ENCODE assay signal across 14 cellular contexts in genomic region chr10:69345890-69346474, GRCh38.
A peak's percentile ranks its signal among the peaks of the same experiment; 100 is the strongest.
DNase-seq lines count a peak whose midpoint lies in the region; TF ChIP-seq lines count a peak whose summit lies in the region.
"Had no signal": no experiment of that assay in that cellular context is flagged by ENCODE, and none has a peak within 500 bp of the region (broad histone marks: within the 10 kb centered on the region; RNA-seq: fewer than 3 reads in every experiment).

No MANE protein-coding gene starts in this region.

- no peaks in the 10 kb centered on the region for H3K9me3 Mint-ChIP-seq in activated T-cell treated with anti-CD3 and anti-CD28 coated beads, Interleukin-2, amount 50 U/mL, for 24 hours
- H3K9me3 Mint-ChIP-seq in activated CD4-positive, alpha-beta memory T cell treated with anti-CD3 and anti-CD28 coated beads, Interleukin-2, amount 10 ng/mL, durations not matched to agents 7 days and 5 days: no peaks in the 10 kb centered on the region

- in situ Hi-C loops in ACHN (cut with HindIII; ENCODE audit: low pct_ligation_motif_present, low pct_unique_long_range_greater_than_20kb, low sequenced_read_pairs): no loop called here

- H3K4me1 Mint-ChIP-seq in activated T-cell treated with anti-CD3 and anti-CD28 coated beads, Interleukin-2, amount 50 U/mL, for 24 hours (ENCODE audit: low read depth): peaks cover 81% of the 10 kb centered on the region
- peaks cover 79% of the 10 kb centered on the region for H3K4me1 Mint-ChIP-seq in activated CD4-positive, alpha-beta memory T cell treated with anti-CD3 and anti-CD28 coated beads, Interleukin-2, amount 10 ng/mL, durations not matched to agents 7 days and 5 days

- CTCF ChIA-PET in activated CD4-positive, alpha-beta memory T cell treated with anti-CD3 and anti-CD28 coated beads, Interleukin-2, amount 10 ng/mL, durations not matched to agents 7 days and 5 days (lab: Charles Lee): no interaction called here

- WGBS in stomach, 5 donors: 57 to 74% (median 71%) methylated on average over 8 of the region's 8 CpGs

- H3K27ac ChIP-seq in right atrium auricular region (peak overlapping the region; percentile 33 to 54), stomach (peak overlapping the region; percentile 5 to 59 (median 49))
- H3K27ac ChIP-seq: colonic mucosa, hepatocyte had no signal

- no peaks in the 10 kb centered on the region for H3K27me3 Mint-ChIP-seq in activated T-cell treated with anti-CD3 and anti-CD28 coated beads, Interleukin-2, amount 50 U/mL, for 24 hours
- no peaks in the 10 kb centered on the region for H3K27me3 Mint-ChIP-seq in activated CD4-positive, alpha-beta memory T cell treated with anti-CD3 and anti-CD28 coated beads, Interleukin-2, amount 10 ng/mL, durations not matched to agents 7 days and 5 days

- H3K27ac Mint-ChIP-seq in activated T-cell treated with anti-CD3 and anti-CD28 coated beads, Interleukin-2, amount 50 U/mL, for 24 hours: peak overlapping the region; percentile 81
- peak overlapping the region; percentile 87 for H3K27ac Mint-ChIP-seq in activated CD4-positive, alpha-beta memory T cell treated with anti-CD3 and anti-CD28 coated beads, Interleukin-2, amount 10 ng/mL, durations not matched to agents 7 days and 5 days

- TF ChIP-seq EP300 in stomach (IDR thresholded peaks at IDR 0.05): no peak

- H3K4me3 Mint-ChIP-seq in activated T-cell treated with anti-CD3 and anti-CD28 coated beads, Interleukin-2, amount 50 U/mL, for 24 hours: no peak overlapping the region
- peak overlapping the region; percentile 14 for H3K4me3 Mint-ChIP-seq in activated CD4-positive, alpha-beta memory T cell treated with anti-CD3 and anti-CD28 coated beads, Interleukin-2, amount 10 ng/mL, durations not matched to agents 7 days and 5 days

- H3K36me3 Mint-ChIP-seq in activated T-cell treated with anti-CD3 and anti-CD28 coated beads, Interleukin-2, amount 50 U/mL, for 24 hours (ENCODE audit: low read depth): peaks cover 91% of the 10 kb centered on the region
- peaks cover 75% of the 10 kb centered on the region for H3K36me3 Mint-ChIP-seq in activated CD4-positive, alpha-beta memory T cell treated with anti-CD3 and anti-CD28 coated beads, Interleukin-2, amount 10 ng/mL, durations not matched to agents 7 days and 5 days (ENCODE audit: low read depth)

- intact Hi-C loops in stomach (cut with DNase I; ENCODE audit: low total_unique reads): no loop called here

- POLR2A ChIA-PET in activated CD4-positive, alpha-beta memory T cell treated with anti-CD3 and anti-CD28 coated beads, Interleukin-2, amount 10 ng/mL, durations not matched to agents 7 days and 5 days (lab: Charles Lee): interaction anchor here (1.7 to 2.2 kb wide), 2 partner anchors 12 to 27 kb away, joined by 14 to 18 read pairs; no protein-coding TSS in a partner anchor

- H3K36me3 ChIP-seq in right atrium auricular region (peaks cover 23% of the 10 kb centered on the region), stomach (peaks cover 10 to 45% (median 37%) of the 10 kb centered on the region in 4 donors)
- H3K36me3 ChIP-seq: colonic mucosa had no signal

- TF ChIP-seq CTCF in right atrium auricular region (IDR thresholded peaks at IDR 0.05) (no peak), stomach (IDR thresholded peaks at IDR 0.05) (no peak)

- H3K27me3 ChIP-seq in right atrium auricular region (no peaks in the 10 kb centered on the region), stomach (no peaks in the 10 kb centered on the region)
- H3K27me3 ChIP-seq: colonic mucosa, hepatocyte had no signal

- H3K4me3 ChIP-seq in right atrium auricular region (no peak overlapping the region), stomach (no peak overlapping the region)
- H3K4me3 ChIP-seq: colonic mucosa, hepatocyte had no signal

- H3K4me1 ChIP-seq in right atrium auricular region: peaks cover 0 to 68% of the 10 kb centered on the region in 2 donors
- peaks cover 38 to 92% (median 63%) of the 10 kb centered on the region in 4 donors for H3K4me1 ChIP-seq in stomach

- TF ChIP-seq POLR2A in stomach (IDR thresholded peaks at IDR 0.05): no peak

- H3K9me3 ChIP-seq in right atrium auricular region (no peaks in the 10 kb centered on the region), stomach (no peaks in the 10 kb centered on the region)
- H3K9me3 ChIP-seq: colonic mucosa had no signal

- no peak for DNase-seq in activated T-cell treated with anti-CD3 and anti-CD28 coated beads, Interleukin-2, amount 50 U/mL, for 24 hours
- DNase-seq in activated T-cell treated with anti-CD3 and anti-CD28 coated beads, Interleukin-2, amount 50 U/mL, for 48 hours: no peak
- DNase-seq in activated CD4-positive, alpha-beta memory T cell treated with anti-CD3 and anti-CD28 coated beads, Interleukin-2, amount 10 ng/mL, durations not matched to agents 7 days and 5 days: no peak
- DNase-seq in right atrium auricular region (ENCODE audit: low spot score) (no peak), stomach (no peak), NCI-H2081 treated with DMSO at 0.1 percent for 48 hours (lab: John Stamatoyannopoulos, UW) (no peak), ACHN (no peak), NCI-H446 (lab: John Stamatoyannopoulos, UW) (no peak)
- DNase-seq: activated T-cell treated with anti-CD3 and anti-CD28 coated beads, Interleukin-2, amount 50 U/mL, for 1 hour; colonic mucosa; GDM1; NK-92 treated with Interleukin-12 subunit alpha and Interleukin-12 subunit beta, amount 100 ng/mL, for 24 hours; stimulated activated naive CD8-positive, alpha-beta T cell treated with anti-CD3 and anti-CD28 coated beads, Interleukin-15, Interleukin-2, amounts not matched to agents 100 U/mL and 50 U/mL, for 24 hours had no signal
